In the genomic region with DNA sequence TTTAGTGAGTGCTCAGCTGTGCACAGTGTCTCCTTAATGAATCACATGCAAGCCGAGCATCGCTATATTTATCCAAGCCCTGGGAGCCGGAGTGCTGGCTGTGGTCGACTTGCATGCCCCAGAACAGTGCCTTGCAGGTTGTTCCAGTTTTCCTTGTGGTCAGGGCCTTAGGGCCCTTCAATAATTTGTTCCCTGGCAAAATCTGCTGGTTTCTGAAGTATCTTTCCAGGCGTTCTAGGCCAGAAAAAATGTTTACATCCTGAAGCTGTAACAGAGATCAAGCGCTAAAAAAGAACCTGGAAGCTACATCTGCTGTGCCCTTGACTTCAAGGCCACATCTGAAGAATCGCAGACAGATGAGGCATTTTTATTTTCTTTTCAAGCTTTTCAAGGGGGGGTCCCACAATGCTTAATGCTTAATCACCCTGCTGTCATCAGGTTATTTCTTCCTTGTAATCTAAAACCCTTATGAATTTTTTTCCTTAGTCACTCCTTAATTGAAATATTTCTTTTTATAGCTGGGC, we compare ENCODE assay signal across 14 cellular contexts.
A peak's percentile ranks its signal among the peaks of the same experiment; 100 is the strongest.
DNase-seq lines count a peak whose midpoint lies in the region; ATAC-seq and TF ChIP-seq lines count a peak whose summit lies in the region.
"Had no signal": no experiment of that assay in that cellular context is flagged by ENCODE, and none has a peak within 500 bp of the region (broad histone marks: within the 10 kb centered on the region; RNA-seq: fewer than 3 reads in every experiment).

No MANE protein-coding gene starts in this region.

- DNase-seq in GM04504 (ENCODE audit: low read depth) (peak; percentile 84), fibroblast of pulmonary artery (ENCODE audit: low read depth) (peak; percentile 19), skeletal muscle cell (ENCODE audit: low read depth) (peak; percentile 88), Kasumi-1 (lab: John Stamatoyannopoulos, UW) (no peak), GF-D8 (lab: John Stamatoyannopoulos, UW) (no peak), NCI-H1092 treated with DMSO at 0.1 percent for 48 hours (lab: John Stamatoyannopoulos, UW) (no peak)
- DNase-seq: activated naive CD8-positive, alpha-beta T cell treated with anti-CD3 and anti-CD28 coated beads, Interleukin-2, amount 50 U/mL, for 24 hours; GDM1; left lung; OCI-M1; stimulated activated CD4-positive, alpha-beta T cell treated with anti-CD3 and anti-CD28 coated beads, Interleukin-4, amount 100 ng/mL, for 1 hour; stomach had no signal

- TF ChIP-seq CTCF in fibroblast of pulmonary artery (IDR thresholded peaks at IDR 0.05; ENCODE audit: low read length, missing control alignments) = no peak

- ATAC-seq in SK-N-SH treated with all-trans-retinoic acid at 6 μM for 48 hours (peak; percentile 92), HG02763 (IDR thresholded peaks at IDR 0.05; ENCODE audit: unreplicated experiment) (no peak)
- ATAC-seq: activated naive CD8-positive, alpha-beta T cell treated with anti-CD3 and anti-CD28 coated beads, Interleukin-2, amount 50 U/mL, for 24 hours; left lung had no signal

- H3K4me3 ChIP-seq in fibroblast of pulmonary artery (replicated peaks; ENCODE audit: low read depth, low read length) (no peak overlapping the region), skeletal muscle cell (ENCODE audit: low read depth, low read length) (no peak overlapping the region)
- H3K4me3 ChIP-seq: left lung, stomach had no signal

TF ChIP-seq in SK-N-SH treated with all-trans-retinoic acid at 6 μM for 48 hours, 23 proteins besides CTCF, POLR2A, EP300 and RAD21:
- TF ChIP-seq ZNF8 (CRISPR knock-in tag; IDR thresholded peaks at IDR 0.05) (no peak), GLIS3 (CRISPR knock-in tag; IDR thresholded peaks at IDR 0.05) (no peak), TOX (CRISPR knock-in tag; IDR thresholded peaks at IDR 0.05; ENCODE audit: borderline replicate concordance) (no peak), ISL1 (CRISPR knock-in tag; IDR thresholded peaks at IDR 0.05) (no peak), OSR1 (CRISPR knock-in tag; IDR thresholded peaks at IDR 0.05) (no peak)
- TF ChIP-seq, protein P1, sequence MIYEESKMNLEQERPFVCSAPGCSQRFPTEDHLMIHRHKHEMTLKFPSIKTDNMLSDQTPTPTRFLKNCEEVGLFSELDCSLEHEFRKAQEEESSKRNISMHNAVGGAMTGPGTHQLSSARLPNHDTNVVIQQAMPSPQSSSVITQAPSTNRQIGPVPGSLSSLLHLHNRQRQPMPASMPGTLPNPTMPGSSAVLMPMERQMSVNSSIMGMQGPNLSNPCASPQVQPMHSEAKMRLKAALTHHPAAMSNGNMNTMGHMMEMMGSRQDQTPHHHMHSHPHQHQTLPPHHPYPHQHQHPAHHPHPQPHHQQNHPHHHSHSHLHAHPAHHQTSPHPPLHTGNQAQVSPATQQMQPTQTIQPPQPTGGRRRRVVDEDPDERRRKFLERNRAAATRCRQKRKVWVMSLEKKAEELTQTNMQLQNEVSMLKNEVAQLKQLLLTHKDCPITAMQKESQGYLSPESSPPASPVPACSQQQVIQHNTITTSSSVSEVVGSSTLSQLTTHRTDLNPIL (CRISPR knock-in tag; IDR thresholded peaks at IDR 0.05; ENCODE audit: low read depth) = no peak

Comparison
In these comparisons a context has a peak if more than half of its experiments do, and no peak if none do; other contexts are left out.
1. DNase-seq: peak in GM04504 (single experiment), fibroblast of pulmonary artery (single experiment) and skeletal muscle cell (single experiment); none in Kasumi-1 (0 of 2), GF-D8 (single experiment) and NCI-H1092 treated with DMSO at 0.1 percent for 48 hours (single experiment).